ENCODE assay signal across 8 cellular contexts in the genomic region with DNA sequence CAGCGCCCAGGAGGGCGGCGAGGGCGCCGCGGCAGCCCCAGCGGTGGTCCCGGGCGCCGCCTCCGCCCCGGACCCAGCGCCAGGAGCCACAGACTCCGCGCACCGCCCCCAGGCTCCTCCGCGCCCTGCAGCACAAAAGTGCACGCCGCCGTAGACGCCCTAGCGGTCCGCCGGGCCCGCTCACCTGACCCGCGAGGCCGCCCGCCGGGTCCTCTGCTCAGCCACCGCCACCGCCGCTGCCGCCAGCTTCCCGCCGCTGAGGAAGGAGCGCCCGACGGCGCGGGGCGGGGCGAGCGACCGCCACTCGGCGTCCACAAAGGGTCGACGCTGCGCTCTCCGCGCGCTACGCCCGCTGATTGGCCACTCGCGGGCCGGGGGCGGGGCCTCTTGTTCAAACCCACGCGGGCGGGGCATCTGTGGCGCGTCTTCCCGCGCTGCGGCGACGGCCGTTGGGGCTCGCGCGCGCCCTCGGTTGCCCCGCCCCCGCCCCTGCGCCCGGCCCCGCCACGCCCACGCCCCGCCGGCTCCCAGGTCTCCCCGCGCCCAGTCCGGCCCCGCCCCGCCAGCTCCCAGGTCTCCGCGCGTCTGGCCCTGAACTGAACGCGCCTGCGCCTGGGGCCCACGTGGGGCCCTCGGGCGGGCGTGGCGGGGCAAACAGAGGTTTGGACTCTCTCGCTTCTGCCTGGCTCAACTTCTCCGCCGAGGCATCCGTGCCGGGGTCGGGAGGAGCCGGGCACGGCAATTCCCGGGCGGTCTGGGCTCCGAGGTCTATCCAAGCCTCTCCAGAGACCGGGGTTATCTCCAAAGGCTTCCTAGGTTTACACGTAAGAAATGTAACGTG. TPM values are rescaled to one million over a fixed set of nuclear protein-coding genes. Genes with fewer than 3 reads are reported as not detected.
A peak's percentile ranks its signal among the peaks of the same experiment; 100 is the strongest.
DNase-seq lines count a peak whose midpoint lies in the region; ATAC-seq and TF ChIP-seq lines count a peak whose summit lies in the region.

CDCA4 (minus strand) TSS at position 269 of the 841 bp plus-strand sequence. CDS start 9,154 bp downstream, outside the sequence.

- H3K4me3 ChIP-seq in cardiac fibroblast (replicated peaks in 1 of 2; ENCODE audit: low read depth in 2 of 2, low read length in 2 of 2): peak within 1 kb of the TSS; percentile 76 to 80

- DNase-seq in AG08395 (ENCODE audit: low spot score) (peak; percentile 100), NCI-H2227 treated with DMSO at 0.1 percent for 48 hours (lab: John Stamatoyannopoulos, UW) (peak; percentile 98), activated B cell treated with CpG ODN at 0.5 μM for 24 hours (peak; percentile 97), cardiac fibroblast (ENCODE audit: low read depth in 2 of 2) (peak; percentile 96 to 97), inferior parietal cortex (ENCODE audit: extremely low spot score) (peak; percentile 92)
- DNase-seq in stimulated activated CD4-positive, alpha-beta T cell treated with anti-CD3 and anti-CD28 coated beads, Interleukin-12 subunit alpha, Interleukin-12 subunit beta, amount 100 ng/mL, for 4 hours: peak; percentile 99

- H3K36me3 Mint-ChIP-seq in activated B cell treated with CpG ODN at 0.5 μM for 24 hours (ENCODE audit: low read depth): peaks cover 13% of the 10 kb centered on the region

- intact Hi-C loops in activated B cell treated with CpG ODN at 0.5 μM for 24 hours (cut with micrococcal nuclease): loop anchor here (1.0 to 2.0 kb wide), 8 partner anchors 24 to 470 kb away; partner anchors contain the start of genes CLBA1, GPR132, SIVA1 and TEDC1

- peaks cover 62% of the 10 kb centered on the region for H3K4me1 Mint-ChIP-seq in activated B cell treated with CpG ODN at 0.5 μM for 24 hours

- CTCF ChIA-PET in activated B cell treated with CpG ODN at 0.5 μM for 24 hours (lab: Charles Lee): interaction anchor here (1.0 to 1.6 kb wide), 4 partner anchors 21 to 25 kb away, joined by 3 to 9 read pairs (median 4); no protein-coding TSS in a partner anchor

- POLR2A ChIA-PET in activated B cell treated with CpG ODN at 0.5 μM for 24 hours (lab: Charles Lee): interaction anchor here (0.6 to 3.0 kb wide), 17 partner anchors 8 to 507 kb away, joined by 3 to 27 read pairs (median 5); partner anchors contain the start of genes BRF1, CLBA1, GPR132 and SIVA1

- peak; percentile 93 for TF ChIP-seq POLR2A in GM18951 (IDR thresholded peaks at IDR 0.05; ENCODE audit: extremely low read depth, insufficient read depth, insufficient read length)

- no peak for TF ChIP-seq CTCF in activated B cell treated with CpG ODN at 0.5 μM for 24 hours (IDR thresholded peaks at IDR 0.05)
- TF ChIP-seq CTCF in cardiac fibroblast (IDR thresholded peaks at IDR 0.05; ENCODE audit: low read depth, low read length): no peak

- in situ Hi-C loops in GM18951 (cut with MboI; ENCODE audit: low sequenced_read_pairs, unreplicated experiment): no loop called here

- H3K27me3 Mint-ChIP-seq in activated B cell treated with CpG ODN at 0.5 μM for 24 hours: no peaks in the 10 kb centered on the region

- ATAC-seq in HG03175 (IDR thresholded peaks at IDR 0.05; ENCODE audit: unreplicated experiment): peak; percentile 74
- ATAC-seq in activated B cell treated with CpG ODN at 0.5 μM for 24 hours (ENCODE audit: low read depth): peak; percentile 84

- peak within 1 kb of the TSS; percentile 94 for H3K27ac Mint-ChIP-seq in activated B cell treated with CpG ODN at 0.5 μM for 24 hours

- peak within 1 kb of the TSS; percentile 92 for H3K4me3 Mint-ChIP-seq in activated B cell treated with CpG ODN at 0.5 μM for 24 hours

- no peaks in the 10 kb centered on the region for H3K9me3 Mint-ChIP-seq in activated B cell treated with CpG ODN at 0.5 μM for 24 hours

RNA-seq across cellular contexts. Expression of gene CDCA4, which starts in this region (rescaled TPM):
- 11.7 and 13.6 TPM in 2 replicates for total RNA-seq in activated B cell treated with CpG ODN at 0.5 μM for 24 hours

Comparison
In these comparisons a context has a peak if more than half of its experiments do, and no peak if none do; other contexts are left out.
1. Peak in every context shown above with its lines: DNase-seq, ATAC-seq and H3K4me3 ChIP-seq.